ENCODE assay signal across 1 cellular context in the genomic region with DNA sequence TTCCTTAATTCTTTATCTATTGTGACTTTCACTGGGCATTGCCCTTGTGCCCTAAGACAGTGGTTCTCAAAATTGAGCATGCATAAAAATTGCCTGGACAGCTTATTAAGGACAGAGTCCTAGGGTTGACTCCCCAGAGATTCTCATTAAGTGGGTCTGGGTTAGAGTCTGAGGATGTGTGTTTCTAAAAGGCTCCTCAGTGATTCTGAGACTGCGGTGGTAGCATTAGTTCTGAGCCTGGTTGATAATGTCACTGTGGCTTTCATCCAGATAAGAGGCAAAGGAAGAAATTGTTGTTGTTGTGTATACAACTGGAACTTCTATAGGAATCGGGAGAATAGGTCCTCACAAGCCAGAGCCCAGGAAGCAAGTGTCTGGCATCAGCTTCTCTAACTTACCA.
TF ChIP-seq lines count a peak whose summit lies in the region.

No MANE protein-coding gene starts in this region.

TF ChIP-seq in GM12878, 131 proteins besides CTCF, POLR2A, EP300 and RAD21:
- TF ChIP-seq SIN3A (IDR thresholded peaks at IDR 0.05; ENCODE audit: low read depth, low read length) (no peak), CBFB (IDR thresholded peaks at IDR 0.05; ENCODE audit: low read depth) (no peak), SMARCA5 (IDR thresholded peaks at IDR 0.05) (no peak), DPF2 (IDR thresholded peaks at IDR 0.05) (no peak), POLR2AphosphoS5 (IDR thresholded peaks at IDR 0.05; ENCODE audit: low read length) (no peak), MEF2B (IDR thresholded peaks at IDR 0.05; ENCODE audit: partially characterized antibody, poor library complexity, severe bottlenecking) (no peak), CEBPB (IDR thresholded peaks at IDR 0.05; ENCODE audit: borderline replicate concordance in 1 of 2, low read depth in 2 of 2, low read length in 2 of 2) (no peak), STAT1 (conservative IDR thresholded peaks at IDR 0.05) (no peak), IRF4 (IDR thresholded peaks at IDR 0.05; ENCODE audit: low read depth, low read length) (no peak)
- TF ChIP-seq, protein P1, sequence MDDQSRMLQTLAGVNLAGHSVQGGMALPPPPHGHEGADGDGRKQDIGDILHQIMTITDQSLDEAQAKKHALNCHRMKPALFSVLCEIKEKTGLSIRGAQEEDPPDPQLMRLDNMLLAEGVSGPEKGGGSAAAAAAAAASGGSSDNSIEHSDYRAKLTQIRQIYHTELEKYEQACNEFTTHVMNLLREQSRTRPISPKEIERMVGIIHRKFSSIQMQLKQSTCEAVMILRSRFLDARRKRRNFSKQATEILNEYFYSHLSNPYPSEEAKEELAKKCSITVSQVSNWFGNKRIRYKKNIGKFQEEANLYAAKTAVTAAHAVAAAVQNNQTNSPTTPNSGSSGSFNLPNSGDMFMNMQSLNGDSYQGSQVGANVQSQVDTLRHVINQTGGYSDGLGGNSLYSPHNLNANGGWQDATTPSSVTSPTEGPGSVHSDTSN (IDR thresholded peaks at IDR 0.05; ENCODE audit: insufficient replicate concordance, low read depth, low read length), result no peak
- TF ChIP-seq, protein P2, sequence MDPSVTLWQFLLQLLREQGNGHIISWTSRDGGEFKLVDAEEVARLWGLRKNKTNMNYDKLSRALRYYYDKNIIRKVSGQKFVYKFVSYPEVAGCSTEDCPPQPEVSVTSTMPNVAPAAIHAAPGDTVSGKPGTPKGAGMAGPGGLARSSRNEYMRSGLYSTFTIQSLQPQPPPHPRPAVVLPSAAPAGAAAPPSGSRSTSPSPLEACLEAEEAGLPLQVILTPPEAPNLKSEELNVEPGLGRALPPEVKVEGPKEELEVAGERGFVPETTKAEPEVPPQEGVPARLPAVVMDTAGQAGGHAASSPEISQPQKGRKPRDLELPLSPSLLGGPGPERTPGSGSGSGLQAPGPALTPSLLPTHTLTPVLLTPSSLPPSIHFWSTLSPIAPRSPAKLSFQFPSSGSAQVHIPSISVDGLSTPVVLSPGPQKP (IDR thresholded peaks at IDR 0.05; ENCODE audit: low read depth, low read length), result no peak
